ENCODE assay signal across 8 cellular contexts in genomic region chr1:200483491-200484143, GRCh38.
DNase-seq lines count a peak whose midpoint lies in the region; ATAC-seq and TF ChIP-seq lines count a peak whose summit lies in the region.

No MANE protein-coding gene starts in this region.

- H3K9me3 ChIP-seq in HCT116 (ENCODE audit: control insufficient read depth in 1 of 2, insufficient read depth in 1 of 2, low read depth in 1 of 2, low read length in 2 of 2): no peaks in the 10 kb centered on the region

- RAD21 ChIA-PET in HCT116 (lab: Charles Lee; ENCODE audit: low non-redundant PET in 1 of 2, low total read pairs in 2 of 2, uncharacterized antibody in 2 of 2, unreplicated experiment in 2 of 2): no interaction called here

- intact Hi-C loops in HCT116 (cut with micrococcal nuclease): loop anchor here (10.0 kb wide), 1 partner anchor 349 kb away; no protein-coding TSS in a partner anchor

- H3K27me3 ChIP-seq in HCT116 (ENCODE audit: insufficient read depth, low read length): no peaks in the 10 kb centered on the region

- no peak; a peak in 1 of 6 replicates for TF ChIP-seq CTCF in HCT116 (IDR thresholded peaks at IDR 0.05 in 2 of 3, conservative IDR thresholded peaks at IDR 0.05 in 1 of 3; ENCODE audit: borderline replicate concordance in 1 of 3, insufficient read depth in 1 of 3, low read depth in 2 of 3, low read length in 2 of 3)

- H4K20me1 ChIP-seq in HCT116 (ENCODE audit: insufficient read depth): no peaks in the 10 kb centered on the region

- H3K36me3 ChIP-seq in HCT116 (ENCODE audit: control insufficient read depth in 1 of 2, insufficient read depth in 2 of 2, low read length in 2 of 2): no peaks in the 10 kb centered on the region

- no peak overlapping the region for H3K9ac ChIP-seq in HCT116 (ENCODE audit: low read length)

- POLR2A ChIA-PET in HCT116 (lab: Charles Lee): interaction anchor here (1.2 kb wide), 1 partner anchor 67 kb away, joined by 3 read pairs; no protein-coding TSS in a partner anchor

- no peaks in the 10 kb centered on the region for H3K79me2 ChIP-seq in HCT116 (ENCODE audit: insufficient read depth, low read length)

- peaks cover 10 to 22% of the 10 kb centered on the region in 2 experiments; a peak in 3 of 4 replicates for H3K4me1 ChIP-seq in HCT116 (ENCODE audit: control insufficient read depth in 1 of 2, insufficient read depth in 2 of 2, low read length in 2 of 2)

- ATAC-seq in GM18508 (IDR thresholded peaks at IDR 0.05; ENCODE audit: insufficient read depth, unreplicated experiment): peak; percentile 99
- ATAC-seq in HCT116: peak; percentile 95

- no peak for TF ChIP-seq POLR2A in HCT116 (IDR thresholded peaks at IDR 0.05; ENCODE audit: borderline replicate concordance, extremely low read depth, insufficient read depth, insufficient read length)

- TF ChIP-seq RAD21 in HCT116 (IDR thresholded peaks at IDR 0.05; ENCODE audit: low read depth): peak; percentile 50

- no peak overlapping the region for H3K4me3 ChIP-seq in HCT116 (replicated peaks in 1 of 2; ENCODE audit: low read depth in 1 of 2, low read length in 2 of 2)

- no peak overlapping the region for H3K27ac ChIP-seq in HCT116 (ENCODE audit: low read depth, low read length)

- DNase-seq in HCT116 (ENCODE audit: low read depth, low spot score) (peak; percentile 91), M059J (ENCODE audit: low read depth) (peak; percentile 99), hepatic stellate cell (ENCODE audit: low spot score) (peak; percentile 92), NCI-H1048 (lab: John Stamatoyannopoulos, UW) (no peak), COLO668 (lab: John Stamatoyannopoulos, UW; ENCODE audit: unreplicated experiment) (no peak)
- DNase-seq in activated CD8-positive, alpha-beta memory T cell treated with anti-CD3 and anti-CD28 coated beads, Interleukin-2, amount 50 U/mL, for 24 hours (ENCODE audit: extremely low read depth): peak; percentile 29
- DNase-seq in stimulated activated CD8-positive, alpha-beta memory T cell treated with anti-CD3 and anti-CD28 coated beads, Interleukin-7, amount 100 ng/mL, for 4 hours (ENCODE audit: low read depth in 2 of 2): peak; percentile 21 to 22

- H2AFZ ChIP-seq in HCT116 (ENCODE audit: low read depth, low read length, poor library complexity, severe bottlenecking): peak overlapping the region; percentile 90

- no peaks in the 10 kb centered on the region for H3K9me2 ChIP-seq in HCT116 (ENCODE audit: insufficient read depth)

- H3K4me2 ChIP-seq in HCT116 (ENCODE audit: low read length): peak overlapping the region; percentile 53

- no TSS peak for BruUV-seq in HCT116 (replicated peaks; lab: Mats Ljungman, UMichigan)

- CTCF ChIA-PET in HCT116 (lab: Charles Lee): interaction anchor here (0.7 to 1.1 kb wide), 5 partner anchors 45 to 931 kb away, joined by 3 to 6 read pairs (median 3); no protein-coding TSS in a partner anchor

TF ChIP-seq in HCT116, 20 proteins besides CTCF, POLR2A, EP300 and RAD21:
- TF ChIP-seq ZBTB33 (IDR thresholded peaks at IDR 0.05; ENCODE audit: extremely low read depth, insufficient replicate concordance, low read length) (no peak), ATF3 (IDR thresholded peaks at IDR 0.05) (peak; percentile 54; the same call in 1 of the 2 replicates), MAX (IDR thresholded peaks at IDR 0.05) (peak; percentile 81), JUND (IDR thresholded peaks at IDR 0.05) (peak; percentile 98), ELF1 (IDR thresholded peaks at IDR 0.05; ENCODE audit: borderline replicate concordance, low read depth) (no peak), POLR2AphosphoS5 (IDR thresholded peaks at IDR 0.05; ENCODE audit: low read depth, low read length) (peak; percentile 63), SRF (IDR thresholded peaks at IDR 0.05; ENCODE audit: low read depth) (peak; percentile 74), EZH2phosphoT487 (IDR thresholded peaks at IDR 0.05; ENCODE audit: borderline replicate concordance) (no peak), FOSL1 (IDR thresholded peaks at IDR 0.05; ENCODE audit: low read depth) (peak; percentile 97), EZH2 (IDR thresholded peaks at IDR 0.05) (no peak), YY1 (IDR thresholded peaks at IDR 0.05; ENCODE audit: extremely low read depth, insufficient replicate concordance, low read depth, low read length) (peak; percentile 8), CBX3 (IDR thresholded peaks at IDR 0.05; ENCODE audit: low read depth) (peak; percentile 95), REST (IDR thresholded peaks at IDR 0.05; ENCODE audit: low read depth) (no peak), ZNF274 (IDR thresholded peaks at IDR 0.05; ENCODE audit: low read depth, low read length) (no peak), ZFX (IDR thresholded peaks at IDR 0.05) (no peak), EGR1 (IDR thresholded peaks at IDR 0.05; ENCODE audit: low read depth) (no peak), SIN3A (IDR thresholded peaks at IDR 0.05; ENCODE audit: low read depth) (peak; percentile 96), TCF7L2 (IDR thresholded peaks at IDR 0.05; ENCODE audit: borderline replicate concordance, extremely low read depth, insufficient read depth, insufficient read length) (peak; percentile 67), CEBPB (IDR thresholded peaks at IDR 0.05; ENCODE audit: low read depth) (peak; percentile 79), SP1 (IDR thresholded peaks at IDR 0.05; ENCODE audit: low read depth) (peak; percentile 90)

Comparison
In these comparisons a context has a peak if more than half of its experiments do, and no peak if none do; other contexts are left out.
1. DNase-seq: peak in HCT116 (single experiment), M059J (single experiment), activated CD8-positive, alpha-beta memory T cell treated with anti-CD3 and anti-CD28 coated beads, Interleukin-2, amount 50 U/mL, for 24 hours (single experiment), hepatic stellate cell (single experiment) and stimulated activated CD8-positive, alpha-beta memory T cell treated with anti-CD3 and anti-CD28 coated beads, Interleukin-7, amount 100 ng/mL, for 4 hours (2 of 2); none in NCI-H1048 (single experiment) and COLO668 (single experiment).